In genomic region chr10:124085680-124086079, GRCh38 we compare ENCODE assay signal across 24 cellular contexts. TPM values are rescaled to one million over a fixed set of nuclear protein-coding genes. Genes with fewer than 3 reads are reported as not detected.
DNase-seq lines count a peak whose midpoint lies in the region; TF ChIP-seq lines count a peak whose summit lies in the region.
"Had no signal": no experiment of that assay in that cellular context is flagged by ENCODE, and none has a peak within 500 bp of the region (broad histone marks: within the 10 kb centered on the region; RNA-seq: fewer than 3 reads in every experiment).

No MANE protein-coding gene starts in this region.

- TF ChIP-seq CTCF in KMS-11 (conservative IDR thresholded peaks at IDR 0.05; ENCODE audit: low read depth, low read length) (no peak), chondrocyte (IDR thresholded peaks at IDR 0.05) (no peak), neural crest cell (conservative IDR thresholded peaks at IDR 0.05) (no peak), transverse colon (IDR thresholded peaks at IDR 0.05) (no peak), BE2C (IDR thresholded peaks at IDR 0.05; ENCODE audit: low read depth, low read length) (no peak)

- H4K20me1 ChIP-seq in KMS-11 (ENCODE audit: insufficient read depth): no peaks in the 10 kb centered on the region; the same call in 1 of the 2 replicates

- intact Hi-C loops in transverse colon (cut with DNase I; ENCODE audit: low total_unique reads): no loop called here

- TF ChIP-seq EP300 in transverse colon (IDR thresholded peaks at IDR 0.05; ENCODE audit: low read depth): no peak

- H3K27ac Mint-ChIP-seq in chondrocyte (ENCODE audit: unreplicated experiment) (peak overlapping the region; percentile 60), neural crest cell (ENCODE audit: unreplicated experiment) (peak overlapping the region; percentile 22)
- H3K27ac Mint-ChIP-seq: activated CD4-positive, alpha-beta T cell treated with anti-CD3 and anti-CD28 coated beads for 36 hours; CD8-positive, alpha-beta memory T cell; immature natural killer cell; mesothelial cell of epicardium; natural killer cell treated with Interleukin-12 subunit alpha and Interleukin-12 subunit beta and Interleukin-15 and Interleukin-18, amount 100 ng/mL, for 72 hours; T-helper 17 cell had no signal

- H3K4me3 Mint-ChIP-seq in chondrocyte (ENCODE audit: unreplicated experiment) (peak overlapping the region; percentile 5), neural crest cell (no peak overlapping the region)
- H3K4me3 Mint-ChIP-seq: activated CD4-positive, alpha-beta T cell treated with anti-CD3 and anti-CD28 coated beads for 36 hours; CD8-positive, alpha-beta memory T cell; immature natural killer cell; mesothelial cell of epicardium; natural killer cell treated with Interleukin-12 subunit alpha and Interleukin-12 subunit beta and Interleukin-15 and Interleukin-18, amount 100 ng/mL, for 72 hours; T-helper 17 cell had no signal

- H3K79me2 ChIP-seq in KMS-11 (ENCODE audit: insufficient read depth, low read depth): peaks cover 96% of the 10 kb centered on the region

- H3K36me3 Mint-ChIP-seq in chondrocyte (ENCODE audit: low read depth) (peaks cover 3% of the 10 kb centered on the region), neural crest cell (ENCODE audit: low read depth) (no peaks in the 10 kb centered on the region)
- H3K36me3 Mint-ChIP-seq: CD8-positive, alpha-beta memory T cell; immature natural killer cell; natural killer cell treated with Interleukin-12 subunit alpha and Interleukin-12 subunit beta and Interleukin-15 and Interleukin-18, amount 100 ng/mL, for 72 hours had no signal

- H3K4me2 ChIP-seq in KMS-11: peak overlapping the region; percentile 76

- H3K4me1 Mint-ChIP-seq in chondrocyte (ENCODE audit: low read depth): peaks cover 64% of the 10 kb centered on the region
- H3K4me1 Mint-ChIP-seq in neural crest cell: peaks cover 2% of the 10 kb centered on the region
- H3K4me1 Mint-ChIP-seq: activated CD4-positive, alpha-beta T cell treated with anti-CD3 and anti-CD28 coated beads for 36 hours; CD8-positive, alpha-beta memory T cell; T-helper 17 cell had no signal

- WGBS in transverse colon (ENCODE audit: low coverage in 1 of 2), 2 donors: 82% methylated on average over 7 of the region's 7 CpGs; no CpG with 5 or more reads in 1 of the 2 donors

- no peak overlapping the region for H2AFZ ChIP-seq in KMS-11 (ENCODE audit: low read depth)

- H3K9me3 ChIP-seq in transverse colon (no peaks in the 10 kb centered on the region), BE2C (no peaks in the 10 kb centered on the region)
- H3K9me3 ChIP-seq: body of pancreas, suprapubic skin had no signal

- H3K27ac ChIP-seq in KMS-11: peak overlapping the region; percentile 93
- peak overlapping the region; percentile 7 to 60 (median 30) for H3K27ac ChIP-seq in transverse colon
- H3K27ac ChIP-seq: body of pancreas, suprapubic skin had no signal

- H3K36me3 ChIP-seq in KMS-11 (ENCODE audit: insufficient read depth) (no peaks in the 10 kb centered on the region; the same call in 1 of the 2 replicates), transverse colon (no peaks in the 10 kb centered on the region), BE2C (no peaks in the 10 kb centered on the region; the same call in 1 of the 2 replicates)
- H3K36me3 ChIP-seq: suprapubic skin had no signal

- peak overlapping the region; percentile 50; the same call in 1 of the 2 replicates for H3K9ac ChIP-seq in KMS-11

- in situ Hi-C loops in transverse colon (cut with MboI; ENCODE audit: low pct_ligation_motif_present in 1 of 4, low pct_unique_long_range_greater_than_20kb in 1 of 4, low sequenced_read_pairs in 3 of 4): no loop called here

- H3K9me3 Mint-ChIP-seq in chondrocyte (ENCODE audit: low read depth) (peaks cover 2% of the 10 kb centered on the region), neural crest cell (no peaks in the 10 kb centered on the region)
- H3K9me3 Mint-ChIP-seq: IgD-negative memory B cell; mesothelial cell of epicardium; natural killer cell treated with Interleukin-12 subunit alpha and Interleukin-12 subunit beta and Interleukin-15 and Interleukin-18, amount 100 ng/mL, for 72 hours had no signal

- DNase-seq in chondrocyte (ENCODE audit: low spot score) (no peak), neural crest cell (ENCODE audit: low read depth, low spot score) (no peak), transverse colon (no peak), HT-29 (ENCODE audit: low spot score) (no peak), NCI-H2196 treated with DMSO at 0.1 percent for 48 hours (lab: John Stamatoyannopoulos, UW; ENCODE audit: unreplicated experiment) (no peak), BE2C (no peak)
- DNase-seq: activated CD4-positive, alpha-beta T cell treated with anti-CD3 and anti-CD28 coated beads for 36 hours; activated gamma-delta T cell treated with Interleukin-2 at 50 U/mL for 16 hours; body of pancreas; CD8-positive, alpha-beta memory T cell; DMS153; effector CD4-positive, alpha-beta T cell; hippocampal formation; immature natural killer cell; NCI-H1417 treated with DMSO at 0.1 percent for 48 hours; NCI-H446 treated with DMSO at 0.1 percent for 48 hours; stimulated activated CD8-positive, alpha-beta memory T cell treated with anti-CD3 and anti-CD28 coated beads, Interleukin-4, amount 100 ng/mL, for 48 hours; T-helper 17 cell had no signal

- peaks cover 96% of the 10 kb centered on the region for H3K4me1 ChIP-seq in KMS-11 (ENCODE audit: low read depth, poor library complexity, severe bottlenecking)
- peaks cover 18 to 55% (median 31%) of the 10 kb centered on the region in 4 donors for H3K4me1 ChIP-seq in transverse colon
- peaks cover 45% of the 10 kb centered on the region for H3K4me1 ChIP-seq in BE2C

- H3K27me3 ChIP-seq in KMS-11 (ENCODE audit: insufficient read depth, low read depth): no peaks in the 10 kb centered on the region
- peaks cover 3% of the 10 kb centered on the region for H3K27me3 ChIP-seq in transverse colon
- H3K27me3 ChIP-seq in BE2C: peaks cover 2% of the 10 kb centered on the region; the same call in 1 of the 2 replicates
- H3K27me3 ChIP-seq: body of pancreas had no signal

- no peak overlapping the region for H3K4me3 ChIP-seq in KMS-11 (IDR thresholded peaks at IDR 0.05; ENCODE audit: insufficient read depth, low read depth, low read length)
- H3K4me3 ChIP-seq in transverse colon: no peak overlapping the region
- H3K4me3 ChIP-seq in BE2C (ENCODE audit: low read depth, low read length): no peak overlapping the region
- H3K4me3 ChIP-seq: body of pancreas, suprapubic skin had no signal

- H3K27me3 Mint-ChIP-seq in chondrocyte (ENCODE audit: low read depth) (no peaks in the 10 kb centered on the region), neural crest cell (ENCODE audit: low read depth) (peaks cover 43% of the 10 kb centered on the region)
- H3K27me3 Mint-ChIP-seq: IgD-negative memory B cell had no signal

- TF ChIP-seq POLR2A in transverse colon (IDR thresholded peaks at IDR 0.05): no peak

RNA-seq across cellular contexts. Expression of gene CHST15, which starts 7.7 kb away (rescaled TPM):
- total RNA-seq in chondrocyte: 26.1 to 43.8 TPM (median 42.8 TPM) in 3 replicates
- 1.3 and 1.5 TPM in 2 replicates for total RNA-seq in neural crest cell
- 10 to 100 TPM in 3 of 4 donors, 1 to 10 TPM in 1; 10.0 to 25.4 (median 16.0) TPM for total RNA-seq in transverse colon
- total RNA-seq in HT-29 (2014; rRNA removed; shearing (Covaris generic)): not detected in 2 replicates
- polyA plus RNA-seq in BE2C (2012; ENCODE audit: insufficient read depth, insufficient read length, low read depth): 32.1 TPM
- total RNA-seq: G401 had no signal
- polyA plus RNA-seq: CD8-positive, alpha-beta memory T cell had no signal
